16 cellular contexts compared by ENCODE assay signal in the genomic region with DNA sequence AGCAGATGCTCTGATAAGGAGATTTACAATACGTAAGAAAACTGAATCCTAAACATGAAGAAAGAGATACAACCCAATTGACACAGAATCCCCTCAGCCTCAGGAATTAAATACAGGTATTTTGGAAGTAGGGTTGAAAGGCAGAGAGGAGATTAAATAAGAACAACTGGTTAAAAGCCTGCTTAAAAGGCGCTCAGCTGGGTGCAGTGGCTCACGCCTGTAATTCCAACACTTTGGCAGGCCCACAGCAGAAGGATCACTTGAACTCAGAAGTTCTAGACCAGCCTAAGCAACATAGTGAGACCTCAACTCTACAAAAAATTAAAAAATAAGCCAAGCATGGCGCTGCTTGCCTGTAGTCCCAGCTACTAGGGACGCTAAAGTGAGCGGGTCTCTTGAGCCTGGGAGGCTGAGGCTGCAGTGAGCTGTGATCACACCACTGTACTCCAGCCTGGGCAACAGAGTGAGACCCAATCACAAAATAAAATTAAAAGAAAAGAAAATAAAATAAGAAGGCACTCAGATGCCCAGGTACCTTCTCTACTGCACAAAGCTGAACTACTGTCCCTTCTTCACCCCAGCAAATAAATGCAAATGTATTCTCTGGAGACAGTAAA. TPM values are rescaled to one million over a fixed set of nuclear protein-coding genes. Genes with fewer than 3 reads are reported as not detected.
DNase-seq lines count a peak whose midpoint lies in the region; ATAC-seq lines count a peak whose summit lies in the region.
"Had no signal": no experiment of that assay in that cellular context is flagged by ENCODE, and none has a peak within 500 bp of the region (broad histone marks: within the 10 kb centered on the region; RNA-seq: fewer than 3 reads in every experiment).

No MANE protein-coding gene starts in this region.

- H3K9me3 ChIP-seq in SJSA1 (replicated peaks) (peaks cover 2% of the 10 kb centered on the region; the same call in 1 of the 2 replicates), skeletal muscle tissue (ENCODE audit: control insufficient read depth in 3 of 3, low read length in 3 of 3) (no peaks in the 10 kb centered on the region)
- H3K9me3 ChIP-seq: Peyer's patch had no signal

- intact Hi-C loops in activated CD4-positive, alpha-beta T cell treated with anti-CD3 and anti-CD28 coated beads for 36 hours (cut with DNase I, micrococcal nuclease) = no loop called here
- intact Hi-C loops in activated CD4-positive, alpha-beta memory T cell treated with anti-CD3 and anti-CD28 coated beads for 36 hours (cut with micrococcal nuclease) = no loop called here

- H3K4me3 Mint-ChIP-seq in activated CD4-positive, alpha-beta T cell treated with anti-CD3 and anti-CD28 coated beads for 36 hours = no peak overlapping the region
- no peak overlapping the region for H3K4me3 Mint-ChIP-seq in activated CD4-positive, alpha-beta memory T cell treated with anti-CD3 and anti-CD28 coated beads for 36 hours
- H3K4me3 Mint-ChIP-seq: activated naive CD4-positive, alpha-beta T cell treated with anti-CD3 and anti-CD28 coated beads, Interleukin-2, amount 10 ng/mL, durations not matched to agents 7 days and 5 days had no signal

- no peaks in the 10 kb centered on the region for H3K27me3 ChIP-seq in SJSA1 (replicated peaks)
- no peaks in the 10 kb centered on the region for H3K27me3 ChIP-seq in skeletal muscle tissue (ENCODE audit: control insufficient read depth in 3 of 3, insufficient read depth in 3 of 3, low read length in 3 of 3)
- H3K27me3 ChIP-seq: foreskin keratinocyte, Peyer's patch had no signal

- H3K4me1 ChIP-seq in SJSA1 (replicated peaks) (peaks cover 34% of the 10 kb centered on the region), skeletal muscle tissue (ENCODE audit: control insufficient read depth in 3 of 3, insufficient read depth in 3 of 3, low read length in 3 of 3) (peaks cover 27 to 60% (median 40%) of the 10 kb centered on the region in 3 donors)

- ATAC-seq in activated CD4-positive, alpha-beta T cell treated with anti-CD3 and anti-CD28 coated beads for 36 hours = no peak
- ATAC-seq: foreskin keratinocyte had no signal

- H3K4me3 ChIP-seq in SJSA1 (no peak overlapping the region), skeletal muscle tissue (ENCODE audit: low read length in 3 of 3) (no peak overlapping the region)
- H3K4me3 ChIP-seq: Peyer's patch had no signal

- POLR2A ChIA-PET in activated CD4-positive, alpha-beta T cell treated with anti-CD3 and anti-CD28 coated beads for 36 hours (lab: Charles Lee) = no interaction called here
- POLR2A ChIA-PET in activated CD4-positive, alpha-beta memory T cell treated with anti-CD3 and anti-CD28 coated beads for 36 hours (lab: Charles Lee) = interaction anchor here (0.5 kb wide), 1 partner anchor 189 kb away, joined by 4 read pairs; no protein-coding TSS in a partner anchor

- no peak overlapping the region for H3K9ac ChIP-seq in skeletal muscle tissue (ENCODE audit: low read depth in 1 of 3, low read length in 3 of 3)

- no peaks in the 10 kb centered on the region for H3K9me3 Mint-ChIP-seq in activated CD4-positive, alpha-beta T cell treated with anti-CD3 and anti-CD28 coated beads for 36 hours (ENCODE audit: low read depth)
- H3K9me3 Mint-ChIP-seq in activated CD4-positive, alpha-beta memory T cell treated with anti-CD3 and anti-CD28 coated beads for 36 hours = peaks cover 2% of the 10 kb centered on the region

- CTCF ChIA-PET in activated CD4-positive, alpha-beta T cell treated with anti-CD3 and anti-CD28 coated beads for 36 hours (lab: Charles Lee) = interaction anchor here (1.2 to 1.7 kb wide), 4 partner anchors 8 to 103 kb away, joined by 3 to 10 read pairs (median 6); no protein-coding TSS in a partner anchor
- CTCF ChIA-PET in activated CD4-positive, alpha-beta memory T cell treated with anti-CD3 and anti-CD28 coated beads for 36 hours (lab: Charles Lee) = interaction anchor here (0.6 to 1.5 kb wide), 3 partner anchors 8 to 59 kb away, joined by 3 to 5 read pairs (median 3); no protein-coding TSS in a partner anchor

- peaks cover 74% of the 10 kb centered on the region for H3K4me1 Mint-ChIP-seq in activated CD4-positive, alpha-beta T cell treated with anti-CD3 and anti-CD28 coated beads for 36 hours
- peaks cover 67% of the 10 kb centered on the region for H3K4me1 Mint-ChIP-seq in activated CD4-positive, alpha-beta memory T cell treated with anti-CD3 and anti-CD28 coated beads for 36 hours (ENCODE audit: low read depth)

- no peaks in the 10 kb centered on the region for H3K27me3 Mint-ChIP-seq in activated CD4-positive, alpha-beta T cell treated with anti-CD3 and anti-CD28 coated beads for 36 hours
- no peaks in the 10 kb centered on the region for H3K27me3 Mint-ChIP-seq in activated CD4-positive, alpha-beta memory T cell treated with anti-CD3 and anti-CD28 coated beads for 36 hours
- H3K27me3 Mint-ChIP-seq: activated naive CD4-positive, alpha-beta T cell treated with anti-CD3 and anti-CD28 coated beads, Interleukin-2, amount 10 ng/mL, durations not matched to agents 7 days and 5 days; CD8-positive, alpha-beta memory T cell had no signal

- peak overlapping the region; percentile 12 for H3K27ac Mint-ChIP-seq in activated CD4-positive, alpha-beta T cell treated with anti-CD3 and anti-CD28 coated beads for 36 hours
- H3K27ac Mint-ChIP-seq in activated CD4-positive, alpha-beta memory T cell treated with anti-CD3 and anti-CD28 coated beads for 36 hours = no peak overlapping the region
- H3K27ac Mint-ChIP-seq: activated naive CD4-positive, alpha-beta T cell treated with anti-CD3 and anti-CD28 coated beads, Interleukin-2, amount 10 ng/mL, durations not matched to agents 7 days and 5 days had no signal

- DNase-seq in activated CD4-positive, alpha-beta T cell treated with anti-CD3 and anti-CD28 coated beads for 36 hours = no peak
- DNase-seq in activated CD4-positive, alpha-beta T cell treated with anti-CD3 and anti-CD28 coated beads, Interleukin-2, amount 50 U/mL, for 1 hour = no peak
- DNase-seq in SJSA1 (ENCODE audit: low read depth in 1 of 2, low spot score in 2 of 2) = no peak
- DNase-seq in kidney tubule cell (ENCODE audit: low spot score) = peak; percentile 28
- DNase-seq in stimulated activated CD4-positive, alpha-beta T cell treated with anti-CD3 and anti-CD28 coated beads, Interleukin-12 subunit alpha, Interleukin-12 subunit beta, amount 100 ng/mL, for 4 hours = no peak
- DNase-seq in activated CD4-positive, alpha-beta memory T cell treated with anti-CD3 and anti-CD28 coated beads for 36 hours = no peak
- DNase-seq in NCI-H2081 (lab: John Stamatoyannopoulos, UW) = no peak
- DNase-seq: 8988T; activated naive CD4-positive, alpha-beta T cell treated with anti-CD3 and anti-CD28 coated beads, Interleukin-2, amount 10 ng/mL, durations not matched to agents 7 days and 5 days; CD8-positive, alpha-beta memory T cell; foreskin keratinocyte; Kasumi-1; NCI-H1694; Peyer's patch; SW 1271 had no signal

- H3K36me3 Mint-ChIP-seq in activated CD4-positive, alpha-beta T cell treated with anti-CD3 and anti-CD28 coated beads for 36 hours (ENCODE audit: low read depth) = peaks cover 4% of the 10 kb centered on the region
- H3K36me3 Mint-ChIP-seq in activated CD4-positive, alpha-beta memory T cell treated with anti-CD3 and anti-CD28 coated beads for 36 hours = peaks cover 2% of the 10 kb centered on the region

- no peaks in the 10 kb centered on the region for H3K36me3 ChIP-seq in SJSA1
- H3K36me3 ChIP-seq in skeletal muscle tissue (ENCODE audit: control insufficient read depth in 3 of 3, insufficient read depth in 3 of 3, low read length in 3 of 3) = no peaks in the 10 kb centered on the region
- H3K36me3 ChIP-seq: Peyer's patch had no signal

- 0 out of 2 replicates have a peak overlapping the region, but pooled peaks have one; percentile 12 for H3K27ac ChIP-seq in SJSA1
- H3K27ac ChIP-seq in skeletal muscle tissue (ENCODE audit: low read depth, low read length) = peak overlapping the region; percentile 16
- H3K27ac ChIP-seq: foreskin keratinocyte, Peyer's patch had no signal

RNA-seq across cellular contexts. Expression of gene MED13L, which starts 32.9 kb away (rescaled TPM):
- total RNA-seq in activated CD4-positive, alpha-beta T cell treated with anti-CD3 and anti-CD28 coated beads for 36 hours = 10 to 100 TPM; 38.5 to 41.9 TPM
- total RNA-seq in SJSA1 (2014; rRNA removed; shearing (Covaris generic)) = 52.2 and 69.5 TPM in 2 replicates
- 179 TPM for total RNA-seq in skeletal muscle tissue
- total RNA-seq in activated CD4-positive, alpha-beta memory T cell treated with anti-CD3 and anti-CD28 coated beads for 36 hours = 10 to 100 TPM; 37.7 to 41.4 TPM
